7 cellular contexts compared by ENCODE assay signal in genomic region chr1:53837924-53838653, GRCh38. TPM values are rescaled to one million over a fixed set of nuclear protein-coding genes. Genes with fewer than 3 reads are reported as not detected.
DNase-seq lines count a peak whose midpoint lies in the region; ATAC-seq lines count a peak whose summit lies in the region.

Gene NDC1 (minus strand): TSS chr1:53838296. CDS start chr1:53838261, 35 bp downstream.

- ATAC-seq in GM18508 (IDR thresholded peaks at IDR 0.05; ENCODE audit: insufficient read depth, unreplicated experiment) (peak; percentile 76), HG03025 (IDR thresholded peaks at IDR 0.05; ENCODE audit: low FRiP score, unreplicated experiment) (peak; percentile 86)

- DNase-seq in NCI-H2081 (lab: John Stamatoyannopoulos, UW) (peak; percentile 94 to 97), T1000 (lab: John Stamatoyannopoulos, UW) (peak; percentile 97), astrocyte of the hippocampus (ENCODE audit: low read depth, low spot score) (peak; percentile 97), hepatic stellate cell (ENCODE audit: low spot score) (peak; percentile 91), renal cortical epithelial cell (ENCODE audit: low read depth) (peak; percentile 96)

RNA-seq across cellular contexts. Expression of gene NDC1, which starts in this region (rescaled TPM):
- 23.3 and 35.1 TPM in 2 replicates for total RNA-seq in renal cortical epithelial cell

Comparison
In these comparisons a context has a peak if more than half of its experiments do, and no peak if none do; other contexts are left out.
1. Peak in every context shown above with its lines: DNase-seq and ATAC-seq.